ENCODE assay signal across 2 cellular contexts in genomic region chr2:172901913-172902312, GRCh38.
TF ChIP-seq lines count a peak whose summit lies in the region.

No MANE protein-coding gene starts in this region.

TF ChIP-seq in GM23338, 12 proteins besides CTCF, POLR2A, EP300 and RAD21 (continued from another document):
- TF ChIP-seq ZNF462 (CRISPR knock-in tag; IDR thresholded peaks at IDR 0.05): no peak
- no peak for TF ChIP-seq EZH2phosphoT487 (IDR thresholded peaks at IDR 0.05; ENCODE audit: unreplicated experiment)
- TF ChIP-seq EZH2 (IDR thresholded peaks at IDR 0.05; ENCODE audit: low read depth, unreplicated experiment): no peak
- TF ChIP-seq ZNF331 (CRISPR knock-in tag; IDR thresholded peaks at IDR 0.05; ENCODE audit: low read depth): no peak
- no peak for TF ChIP-seq REST (IDR thresholded peaks at IDR 0.05; ENCODE audit: unreplicated experiment)
- no peak for TF ChIP-seq NANOG (IDR thresholded peaks at IDR 0.05; ENCODE audit: borderline replicate concordance)
- no peak for TF ChIP-seq ETS1 (IDR thresholded peaks at IDR 0.05)
- TF ChIP-seq CREB1 (CRISPR knock-in tag; IDR thresholded peaks at IDR 0.05; ENCODE audit: low read depth): no peak
- TF ChIP-seq POLR2AphosphoS5 (IDR thresholded peaks at IDR 0.05; ENCODE audit: low read depth): no peak
- no peak for TF ChIP-seq ZNF114 (CRISPR knock-in tag; IDR thresholded peaks at IDR 0.05)
- TF ChIP-seq JUNB (IDR thresholded peaks at IDR 0.05; ENCODE audit: unreplicated experiment): no peak

TF ChIP-seq in H1, 55 proteins besides CTCF, POLR2A, EP300 and RAD21 (continued from another document):
- no peak for TF ChIP-seq USF2 (IDR thresholded peaks at IDR 0.05; ENCODE audit: low read length)
- peak; percentile 68 for TF ChIP-seq TEAD4 (IDR thresholded peaks at IDR 0.05; ENCODE audit: low read depth, low read length)
